ENCODE assay signal across 1 cellular context in the genomic region with DNA sequence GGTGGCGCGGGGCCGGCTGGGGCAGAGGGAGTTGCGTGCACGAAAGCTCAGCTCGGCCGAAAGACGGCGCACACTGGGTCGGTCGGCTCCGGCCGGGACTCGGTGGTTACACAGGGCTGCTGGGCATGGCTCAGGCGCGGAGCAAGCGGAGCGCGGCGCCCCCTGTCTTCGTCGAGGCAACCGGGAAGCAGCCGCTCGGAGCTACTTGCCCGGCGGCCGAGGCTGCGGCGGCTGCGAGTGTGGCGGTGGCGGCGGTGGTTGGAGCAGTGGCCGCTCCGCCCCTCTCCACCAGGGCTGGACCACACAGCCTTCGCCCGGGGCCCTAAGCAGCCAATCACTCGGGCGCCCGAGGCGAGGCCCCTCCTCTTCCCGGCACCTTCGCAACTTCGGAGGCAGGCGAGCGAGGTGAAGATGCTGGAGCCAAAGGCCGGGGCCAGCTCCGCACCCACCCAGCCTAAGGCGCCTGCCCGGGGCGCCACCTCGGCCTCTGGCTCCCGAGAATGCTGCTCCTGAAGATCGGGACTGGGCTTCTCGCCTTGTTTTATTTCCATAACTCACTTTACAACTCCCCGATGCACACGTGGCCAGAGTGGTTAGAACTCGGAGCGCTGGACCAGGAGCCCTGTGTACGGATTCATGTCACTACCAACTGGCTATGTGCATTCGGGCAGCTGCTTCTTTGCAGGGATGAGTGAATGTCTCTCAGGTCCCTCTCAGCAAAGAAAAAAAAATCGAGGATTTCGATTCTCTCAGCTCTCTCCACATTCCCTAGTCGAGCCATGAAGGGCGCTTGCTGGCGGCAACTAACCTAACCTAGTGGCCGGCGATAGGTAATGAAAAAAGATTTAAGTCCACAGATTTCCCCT.
A peak's percentile ranks its signal among the peaks of the same experiment; 100 is the strongest.
TF ChIP-seq lines count a peak whose summit lies in the region.

Gene TLL2, minus strand, starts transcription at position 241 of the 866 bp plus-strand sequence. CDS start 241 bp downstream, outside the sequence.

TF ChIP-seq in IMR-90, 13 proteins besides CTCF, POLR2A, EP300 and RAD21:
- no peak for TF ChIP-seq NFE2L2 (IDR thresholded peaks at IDR 0.05; ENCODE audit: low read depth, low read length)
- no peak for TF ChIP-seq MAZ (IDR thresholded peaks at IDR 0.05; ENCODE audit: borderline replicate concordance, low read depth, low read length)
- peak; percentile 35; the same call in 1 of the 2 replicates for TF ChIP-seq SMC3 (IDR thresholded peaks at IDR 0.05; ENCODE audit: low read depth, low read length)
- TF ChIP-seq MAFK (IDR thresholded peaks at IDR 0.05; ENCODE audit: low read depth, low read length) = no peak
- peak; percentile 11 for TF ChIP-seq RCOR1 (IDR thresholded peaks at IDR 0.05; ENCODE audit: insufficient replicate concordance, low read length)
- TF ChIP-seq USF2 (IDR thresholded peaks at IDR 0.05; ENCODE audit: low read depth, low read length) = peak; percentile 40; the same call in 1 of the 2 replicates
